19 cellular contexts compared by ENCODE assay signal in genomic region chr7:130127404-130128395, GRCh38. TPM values are rescaled to one million over a fixed set of nuclear protein-coding genes. Genes with fewer than 3 reads are reported as not detected.
DNase-seq lines count a peak whose midpoint lies in the region; ATAC-seq and TF ChIP-seq lines count a peak whose summit lies in the region.
"Had no signal": no experiment of that assay in that cellular context is flagged by ENCODE, and none has a peak within 500 bp of the region (broad histone marks: within the 10 kb centered on the region; RNA-seq: fewer than 3 reads in every experiment).

No MANE protein-coding gene starts in this region.

- ATAC-seq in SK-N-SH treated with all-trans-retinoic acid at 6 μM for 48 hours = peak; percentile 88
- ATAC-seq in activated CD8-positive, alpha-beta memory T cell treated with anti-CD3 and anti-CD28 coated beads, Interleukin-2, amount 10 ng/mL, durations not matched to agents 7 days and 5 days = no peak
- ATAC-seq: stimulated activated naive CD8-positive, alpha-beta T cell treated with anti-CD3 and anti-CD28 coated beads, Interleukin-15, amount 100 ng/mL, for 72 hours had no signal

- H3K36me3 ChIP-seq in osteoblast (ENCODE audit: insufficient read depth, low read length) (peaks cover 64% of the 10 kb centered on the region), ovary (no peaks in the 10 kb centered on the region)

- no peak for TF ChIP-seq POLR2A in ovary (IDR thresholded peaks at IDR 0.05)

- H3K36me3 Mint-ChIP-seq in activated CD8-positive, alpha-beta memory T cell treated with anti-CD3 and anti-CD28 coated beads, Interleukin-2, amount 10 ng/mL, durations not matched to agents 7 days and 5 days = peaks cover 29% of the 10 kb centered on the region

- 23 to 26% (median 24%) methylated on average over 4 of the region's 4 CpGs for WGBS in ovary, 3 donors

- no peaks in the 10 kb centered on the region for H4K20me1 ChIP-seq in osteoblast (ENCODE audit: insufficient read depth, low read length)

- no peaks in the 10 kb centered on the region for H3K9me3 Mint-ChIP-seq in activated CD8-positive, alpha-beta memory T cell treated with anti-CD3 and anti-CD28 coated beads, Interleukin-2, amount 10 ng/mL, durations not matched to agents 7 days and 5 days (ENCODE audit: low read depth)
- H3K9me3 Mint-ChIP-seq: IgD-negative memory B cell; stimulated activated naive CD8-positive, alpha-beta T cell treated with anti-CD3 and anti-CD28 coated beads, Interleukin-15, amount 100 ng/mL, for 72 hours had no signal

- peak; percentile 42 for DNase-seq in AG10803 (ENCODE audit: low read depth)
- DNase-seq in dermis microvascular lymphatic vessel endothelial cell (ENCODE audit: low read depth in 2 of 2) = peak; percentile 48 to 51
- no peak for DNase-seq in osteoblast (ENCODE audit: insufficient read length, low spot score, missing footprints)
- DNase-seq in ovary = no peak
- DNase-seq in NOMO-1 (lab: John Stamatoyannopoulos, UW; ENCODE audit: unreplicated experiment in 2 of 2) = no peak
- no peak for DNase-seq in activated CD8-positive, alpha-beta memory T cell treated with anti-CD3 and anti-CD28 coated beads, Interleukin-2, amount 10 ng/mL, durations not matched to agents 7 days and 5 days
- DNase-seq in NCI-H82 treated with DMSO at 0.1 percent for 48 hours (lab: John Stamatoyannopoulos, UW; ENCODE audit: unreplicated experiment) = no peak
- DNase-seq: activated CD4-positive, CD25-positive, alpha-beta regulatory T cell treated with anti-CD3 and anti-CD28 coated beads, Interleukin-2, amount 50 U/mL, for 72 hours; activated naive CD4-positive, alpha-beta T cell treated with Interleukin-2 at 50 U/mL for 16 hours; Calu3; effector memory CD4-positive, alpha-beta T cell; NCI-H1092 treated with DMSO at 0.1 percent for 48 hours; NCI-H2171; nucleus accumbens; stimulated activated CD4-positive, alpha-beta T cell treated with anti-CD3 and anti-CD28 coated beads, Interleukin-15, amount 100 ng/mL, for 24 hours; stimulated activated naive CD8-positive, alpha-beta T cell treated with anti-CD3 and anti-CD28 coated beads, Interleukin-15, amount 100 ng/mL, for 72 hours had no signal

- H3K4me3 Mint-ChIP-seq in activated CD8-positive, alpha-beta memory T cell treated with anti-CD3 and anti-CD28 coated beads, Interleukin-2, amount 10 ng/mL, durations not matched to agents 7 days and 5 days = no peak overlapping the region
- H3K4me3 Mint-ChIP-seq: IgD-negative memory B cell; stimulated activated naive CD8-positive, alpha-beta T cell treated with anti-CD3 and anti-CD28 coated beads, Interleukin-15, amount 100 ng/mL, for 72 hours had no signal

- intact Hi-C loops in ovary (cut with DNase I) = no loop called here

- H3K27ac Mint-ChIP-seq in activated CD8-positive, alpha-beta memory T cell treated with anti-CD3 and anti-CD28 coated beads, Interleukin-2, amount 10 ng/mL, durations not matched to agents 7 days and 5 days = no peak overlapping the region
- H3K27ac Mint-ChIP-seq: stimulated activated naive CD8-positive, alpha-beta T cell treated with anti-CD3 and anti-CD28 coated beads, Interleukin-15, amount 100 ng/mL, for 72 hours had no signal

- no peaks in the 10 kb centered on the region for H3K9me3 ChIP-seq in osteoblast (ENCODE audit: low read depth, low read length)
- no peaks in the 10 kb centered on the region for H3K9me3 ChIP-seq in ovary
- H3K9me3 ChIP-seq: vagina had no signal

- TF ChIP-seq EP300 in ovary (IDR thresholded peaks at IDR 0.05) = no peak

- peak overlapping the region; percentile 33 for H3K27ac ChIP-seq in osteoblast (ENCODE audit: low read depth, low read length)
- no peak overlapping the region for H3K27ac ChIP-seq in ovary
- H3K27ac ChIP-seq: vagina had no signal

- H3K27me3 ChIP-seq in osteoblast (ENCODE audit: insufficient read depth, low read length) (no peaks in the 10 kb centered on the region), ovary (no peaks in the 10 kb centered on the region)
- H3K27me3 ChIP-seq: vagina had no signal

- peak overlapping the region; percentile 38 for H3K4me2 ChIP-seq in osteoblast (ENCODE audit: insufficient read depth, low read length)

- no peaks in the 10 kb centered on the region for H3K79me2 ChIP-seq in osteoblast (ENCODE audit: insufficient read depth, low read length)

- H3K4me1 Mint-ChIP-seq in activated CD8-positive, alpha-beta memory T cell treated with anti-CD3 and anti-CD28 coated beads, Interleukin-2, amount 10 ng/mL, durations not matched to agents 7 days and 5 days = no peaks in the 10 kb centered on the region
- H3K4me1 Mint-ChIP-seq: IgD-negative memory B cell had no signal

- no peaks in the 10 kb centered on the region for H3K27me3 Mint-ChIP-seq in activated CD8-positive, alpha-beta memory T cell treated with anti-CD3 and anti-CD28 coated beads, Interleukin-2, amount 10 ng/mL, durations not matched to agents 7 days and 5 days
- H3K27me3 Mint-ChIP-seq: IgD-negative memory B cell; stimulated activated naive CD8-positive, alpha-beta T cell treated with anti-CD3 and anti-CD28 coated beads, Interleukin-15, amount 100 ng/mL, for 72 hours had no signal

- H2AFZ ChIP-seq in osteoblast (ENCODE audit: low read length) = no peak overlapping the region

- TF ChIP-seq CTCF in AG10803 (conservative IDR thresholded peaks at IDR 0.05; ENCODE audit: low read length) (no peak), osteoblast (IDR thresholded peaks at IDR 0.05; ENCODE audit: extremely low read depth, low read depth, low read length) (no peak), ovary (IDR thresholded peaks at IDR 0.05) (no peak)

- no peak overlapping the region for H3K4me3 ChIP-seq in AG10803 (ENCODE audit: low read length)
- H3K4me3 ChIP-seq in osteoblast (ENCODE audit: insufficient read depth, low read length) = no peak overlapping the region
- no peak overlapping the region for H3K4me3 ChIP-seq in ovary
- H3K4me3 ChIP-seq: vagina had no signal

- H3K4me1 ChIP-seq in osteoblast (ENCODE audit: insufficient read depth, low read length) = peaks cover 12% of the 10 kb centered on the region
- H3K4me1 ChIP-seq in ovary (ENCODE audit: insufficient read depth) = no peaks in the 10 kb centered on the region

- CTCF ChIA-PET in activated CD8-positive, alpha-beta memory T cell treated with anti-CD3 and anti-CD28 coated beads, Interleukin-2, amount 10 ng/mL, durations not matched to agents 7 days and 5 days (lab: Charles Lee) = no interaction called here

TF ChIP-seq in SK-N-SH treated with all-trans-retinoic acid at 6 μM for 48 hours, 23 proteins besides CTCF, POLR2A, EP300 and RAD21 (continues in another document):
- TF ChIP-seq ISL1 (CRISPR knock-in tag; IDR thresholded peaks at IDR 0.05) (peak; percentile 97), TCF4 (CRISPR knock-in tag; IDR thresholded peaks at IDR 0.05; ENCODE audit: borderline replicate concordance) (peak; percentile 46), PATZ1 (CRISPR knock-in tag; IDR thresholded peaks at IDR 0.05; ENCODE audit: borderline replicate concordance) (no peak), SNAI2 (CRISPR knock-in tag; IDR thresholded peaks at IDR 0.05) (peak; percentile 82; the same call in 1 of the 2 replicates), TSHZ2 (CRISPR knock-in tag; IDR thresholded peaks at IDR 0.05) (no peak)

RNA-seq across cellular contexts. Expression of gene KLHDC10, which starts 57.4 kb away (rescaled TPM):
- 24.8 and 25.0 TPM in 2 replicates for total RNA-seq in dermis microvascular lymphatic vessel endothelial cell
- 31.8 and 32.6 TPM in 2 replicates for total RNA-seq in osteoblast
- total RNA-seq in ovary = 10 to 100 TPM; 11.3 to 36.4 (median 28.5) TPM
- polyA plus RNA-seq in ovary = 10 to 100 TPM; 11.8 to 25.0 TPM
- total RNA-seq in activated CD8-positive, alpha-beta memory T cell treated with anti-CD3 and anti-CD28 coated beads, Interleukin-2, amount 10 ng/mL, durations not matched to agents 7 days and 5 days = 10 to 100 TPM; 14.2 to 14.6 TPM

Comparison
In these comparisons a context has a peak if more than half of its experiments do, and no peak if none do; other contexts are left out.
1. DNase-seq: peak in AG10803 (single experiment) and dermis microvascular lymphatic vessel endothelial cell (2 of 2); none in osteoblast (single experiment), ovary (0 of 5), NOMO-1 (0 of 2), activated CD8-positive, alpha-beta memory T cell treated with anti-CD3 and anti-CD28 coated beads, Interleukin-2, amount 10 ng/mL, durations not matched to agents 7 days and 5 days (single experiment) and NCI-H82 treated with DMSO at 0.1 percent for 48 hours (single experiment).